In the genomic region with DNA sequence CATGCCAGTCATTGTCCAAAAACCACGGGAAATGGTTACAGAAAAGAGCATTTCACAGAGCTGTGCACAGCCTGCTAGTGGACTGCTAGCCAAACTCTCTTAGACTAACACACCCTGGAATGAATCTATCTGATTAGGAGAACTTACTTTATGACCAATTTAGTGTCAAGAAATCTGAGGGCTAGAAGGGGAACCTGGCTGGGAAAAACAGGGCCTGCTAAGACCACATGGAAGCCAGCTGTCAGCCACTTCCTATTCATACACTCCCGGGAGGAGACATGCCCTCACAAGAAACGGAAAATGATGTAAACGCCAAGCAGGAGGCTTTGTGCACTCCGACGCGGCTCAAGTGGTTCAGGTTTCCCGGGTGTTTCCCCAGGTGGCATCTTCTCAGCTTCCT, we compare ENCODE assay signal across 14 cellular contexts. TPM values are rescaled to one million over a fixed set of nuclear protein-coding genes. Genes with fewer than 3 reads are reported as not detected.
DNase-seq lines count a peak whose midpoint lies in the region; ATAC-seq and TF ChIP-seq lines count a peak whose summit lies in the region.
"Had no signal": no experiment of that assay in that cellular context is flagged by ENCODE, and none has a peak within 500 bp of the region (broad histone marks: within the 10 kb centered on the region; RNA-seq: fewer than 3 reads in every experiment).

No MANE protein-coding gene starts in this region.

- TF ChIP-seq CTCF in fibroblast of pulmonary artery (IDR thresholded peaks at IDR 0.05; ENCODE audit: low read length, missing control alignments) (no peak), smooth muscle cell (IDR thresholded peaks at IDR 0.05; ENCODE audit: borderline replicate concordance, insufficient read depth, poor library complexity, severe bottlenecking) (no peak)

- intact Hi-C loops in activated CD4-positive, alpha-beta T cell treated with anti-CD3 and anti-CD28 coated beads for 36 hours (cut with DNase I, micrococcal nuclease) = no loop called here

- H3K4me3 ChIP-seq in fibroblast of pulmonary artery (replicated peaks; ENCODE audit: low read depth, low read length) (no peak overlapping the region), smooth muscle cell (no peak overlapping the region)
- H3K4me3 ChIP-seq: spleen had no signal

- peaks cover under 1% of the 10 kb centered on the region for H3K27me3 ChIP-seq in smooth muscle cell (ENCODE audit: low read depth)
- H3K27me3 ChIP-seq: spleen had no signal

- CTCF ChIA-PET in activated CD4-positive, alpha-beta T cell treated with anti-CD3 and anti-CD28 coated beads for 36 hours (lab: Charles Lee) = interaction anchor here (0.6 to 10.4 kb wide), 17 partner anchors 8 to 708 kb away, joined by 3 to 160 read pairs (median 4); a partner anchor contains a TSS

- no peaks in the 10 kb centered on the region for H3K27me3 Mint-ChIP-seq in activated CD4-positive, alpha-beta T cell treated with anti-CD3 and anti-CD28 coated beads for 36 hours

- ATAC-seq in activated CD4-positive, alpha-beta T cell treated with anti-CD3 and anti-CD28 coated beads for 36 hours = peak; percentile 57
- no peak for ATAC-seq in GM18861 (IDR thresholded peaks at IDR 0.05; ENCODE audit: unreplicated experiment)
- no peak for ATAC-seq in GM21825 (IDR thresholded peaks at IDR 0.05; ENCODE audit: unreplicated experiment)
- ATAC-seq: stimulated activated naive B cell treated with anti-CD40 and anti-IgM and Interleukin-4, amounts not matched to agents 10 μg/mL and 1 μg/mL and 100 μg/mL, for 72 hours had no signal

- no peak overlapping the region for H3K27ac ChIP-seq in smooth muscle cell (ENCODE audit: low read depth)

- peak; percentile 22 for DNase-seq in activated CD4-positive, alpha-beta T cell treated with anti-CD3 and anti-CD28 coated beads for 36 hours
- no peak for DNase-seq in activated CD4-positive, alpha-beta T cell treated with anti-CD3 and anti-CD28 coated beads, Interleukin-2, amount 50 U/mL, for 4 hours
- peak; percentile 6 for DNase-seq in SKM-1 (lab: John Stamatoyannopoulos, UW; ENCODE audit: unreplicated experiment)
- peak; percentile 29 for DNase-seq in fibroblast of pulmonary artery (ENCODE audit: low read depth)
- no peak for DNase-seq in smooth muscle cell (lab: John Stamatoyannopoulos, UW; ENCODE audit: unreplicated experiment)
- DNase-seq in OCI-M2 (lab: John Stamatoyannopoulos, UW; ENCODE audit: unreplicated experiment) = no peak
- DNase-seq: activated CD4-positive, alpha-beta T cell treated with anti-CD3 and anti-CD28 coated beads for 1 hour; NCI-H1048; RPMI8226; spleen; stimulated activated naive B cell treated with anti-CD40 and anti-IgM and Interleukin-4, amounts not matched to agents 10 μg/mL and 1 μg/mL and 100 μg/mL, for 72 hours had no signal

- no peaks in the 10 kb centered on the region for H4K20me1 ChIP-seq in smooth muscle cell (ENCODE audit: low read depth)

- H3K79me2 ChIP-seq in smooth muscle cell (ENCODE audit: low read depth) = no peaks in the 10 kb centered on the region

- WGBS in smooth muscle cell (ENCODE audit: low lambda C conversion rate) = 62% methylated on average over 8 of the region's 8 CpGs

- H3K27ac Mint-ChIP-seq in activated CD4-positive, alpha-beta T cell treated with anti-CD3 and anti-CD28 coated beads for 36 hours = no peak overlapping the region
- H3K27ac Mint-ChIP-seq: activated naive CD4-positive, alpha-beta T cell treated with anti-CD3 and anti-CD28 coated beads, Interleukin-2, amount 50 U/mL, for 72 hours; stimulated activated naive B cell treated with anti-CD40 and anti-IgM and Interleukin-4, amounts not matched to agents 10 μg/mL and 1 μg/mL and 100 μg/mL, for 72 hours had no signal

- H3K4me1 Mint-ChIP-seq in activated CD4-positive, alpha-beta T cell treated with anti-CD3 and anti-CD28 coated beads for 36 hours = peaks cover 36% of the 10 kb centered on the region

- H2AFZ ChIP-seq in smooth muscle cell (ENCODE audit: low read depth) = peak overlapping the region; percentile 29

- H3K9ac ChIP-seq in smooth muscle cell (ENCODE audit: low read depth) = no peak overlapping the region

- POLR2A ChIA-PET in activated CD4-positive, alpha-beta T cell treated with anti-CD3 and anti-CD28 coated beads for 36 hours (lab: Charles Lee) = interaction anchor here (0.6 kb wide), 1 partner anchor 66 kb away, joined by 3 read pairs; no protein-coding TSS in a partner anchor

- H3K36me3 Mint-ChIP-seq in activated CD4-positive, alpha-beta T cell treated with anti-CD3 and anti-CD28 coated beads for 36 hours (ENCODE audit: low read depth) = peaks cover 4% of the 10 kb centered on the region

- H3F3A ChIP-seq in smooth muscle cell (ENCODE audit: low read depth) = no peaks in the 10 kb centered on the region

- no peaks in the 10 kb centered on the region for H3K36me3 ChIP-seq in smooth muscle cell (ENCODE audit: low read depth)
- H3K36me3 ChIP-seq: spleen had no signal

- H3K4me3 Mint-ChIP-seq in activated CD4-positive, alpha-beta T cell treated with anti-CD3 and anti-CD28 coated beads for 36 hours = peak overlapping the region; percentile 0

- no peak overlapping the region for H3K4me2 ChIP-seq in smooth muscle cell

- no peaks in the 10 kb centered on the region for H3K4me1 ChIP-seq in smooth muscle cell (ENCODE audit: low read depth)

- H3K9me3 ChIP-seq in smooth muscle cell (replicated peaks; ENCODE audit: low read depth) = no peaks in the 10 kb centered on the region

- H3K9me3 Mint-ChIP-seq in activated CD4-positive, alpha-beta T cell treated with anti-CD3 and anti-CD28 coated beads for 36 hours (ENCODE audit: low read depth) = peaks cover 6% of the 10 kb centered on the region
- H3K9me3 Mint-ChIP-seq: activated naive CD4-positive, alpha-beta T cell treated with anti-CD3 and anti-CD28 coated beads, Interleukin-2, amount 50 U/mL, for 72 hours had no signal

RNA-seq across cellular contexts. Expression of a gene that starts 54.8 kb away (rescaled TPM):
- 10 to 100 TPM; 10.9 to 11.0 TPM for total RNA-seq in activated CD4-positive, alpha-beta T cell treated with anti-CD3 and anti-CD28 coated beads for 36 hours
- total RNA-seq in smooth muscle cell = 3.4 TPM in 2 replicates
- polyA plus RNA-seq in smooth muscle cell = 0.80 and 3.6 TPM in 2 replicates

Comparison
In these comparisons a context has a peak if more than half of its experiments do, and no peak if none do; other contexts are left out.
1. DNase-seq: peak in activated CD4-positive, alpha-beta T cell treated with anti-CD3 and anti-CD28 coated beads for 36 hours (single experiment), SKM-1 (single experiment) and fibroblast of pulmonary artery (single experiment); none in activated CD4-positive, alpha-beta T cell treated with anti-CD3 and anti-CD28 coated beads, Interleukin-2, amount 50 U/mL, for 4 hours (0 of 2), smooth muscle cell (single experiment) and OCI-M2 (single experiment).